In genomic region chr22:19039448-19039780, GRCh38 we compare ENCODE assay signal across 1 cellular context.
TF ChIP-seq lines count a peak whose summit lies in the region.

No MANE protein-coding gene starts in this region.

TF ChIP-seq in H1, 55 proteins besides CTCF, POLR2A, EP300 and RAD21 (continued from another document):
- no peak for TF ChIP-seq RXRA (IDR thresholded peaks at IDR 0.05; ENCODE audit: insufficient read depth, low read depth, low read length)
- no peak for TF ChIP-seq SIN3A (conservative IDR thresholded peaks at IDR 0.05 in 1 of 2, IDR thresholded peaks at IDR 0.05 in 1 of 2; ENCODE audit: low read depth in 1 of 2, low read length in 2 of 2)
- no peak for TF ChIP-seq EZH2 (IDR thresholded peaks at IDR 0.05; ENCODE audit: low read depth, low read length, severe bottlenecking)
